8 cellular contexts compared by ENCODE assay signal in genomic region chr12:69497308-69498026, GRCh38. TPM values are rescaled to one million over a fixed set of nuclear protein-coding genes. Genes with fewer than 3 reads are reported as not detected.
A peak's percentile ranks its signal among the peaks of the same experiment; 100 is the strongest.
DNase-seq lines count a peak whose midpoint lies in the region; ATAC-seq, FAIRE-seq and TF ChIP-seq lines count a peak whose summit lies in the region.

No MANE protein-coding gene starts in this region.

- no peak overlapping the region for H3K4me3 ChIP-seq in gastrocnemius medialis

- H3K4me1 Mint-ChIP-seq in immature natural killer cell, result peaks cover 30 to 65% of the 10 kb centered on the region in 2 donors

- TF ChIP-seq POLR2A in H54 (IDR thresholded peaks at IDR 0.05; ENCODE audit: low read depth, low read length) (no peak), gastrocnemius medialis (IDR thresholded peaks at IDR 0.05) (no peak)

- peak overlapping the region; percentile 64 to 88 (median 76) for H3K27ac Mint-ChIP-seq in immature natural killer cell

- no peaks in the 10 kb centered on the region for H3K9me3 ChIP-seq in gastrocnemius medialis

- intact Hi-C loops in gastrocnemius medialis (cut with DNase I; ENCODE audit: low total_unique reads), result no loop called here

- no peak for TF ChIP-seq CTCF in gastrocnemius medialis (IDR thresholded peaks at IDR 0.05 in 4 of 5, conservative IDR thresholded peaks at IDR 0.05 in 1 of 5)

- peak overlapping the region in 4 of 5 donors; percentile 5 to 54 (median 46) for H3K4me3 Mint-ChIP-seq in immature natural killer cell

- peak; percentile 90 for ATAC-seq in GM18520 (IDR thresholded peaks at IDR 0.05; ENCODE audit: unreplicated experiment)
- ATAC-seq in gastrocnemius medialis, result no peak

- H3K27ac ChIP-seq in gastrocnemius medialis, result no peak overlapping the region

- H3K9me3 Mint-ChIP-seq in immature natural killer cell, result no peaks in the 10 kb centered on the region

- no peaks in the 10 kb centered on the region for H3K27me3 ChIP-seq in gastrocnemius medialis

- H3K27me3 Mint-ChIP-seq in immature natural killer cell (ENCODE audit: low read depth in 3 of 3), result no peaks in the 10 kb centered on the region

- peak; percentile 93 for FAIRE-seq in H54 (lab: Jason Lieb, UNC)

- no peaks in the 10 kb centered on the region for H3K36me3 ChIP-seq in gastrocnemius medialis

- H3K4me1 ChIP-seq in gastrocnemius medialis, result peaks cover 23 to 24% of the 10 kb centered on the region in 2 donors

- in situ Hi-C loops in gastrocnemius medialis (cut with MboI; ENCODE audit: low sequenced_read_pairs in 4 of 4), result no loop called here

- no peaks in the 10 kb centered on the region for H3K36me3 Mint-ChIP-seq in immature natural killer cell

- DNase-seq in H54 (ENCODE audit: insufficient read length, low spot score) (no peak), MV-4-11 (lab: John Stamatoyannopoulos, UW) (peak; percentile 51), immature natural killer cell (peak in 2 of 3 donors; percentile 14 to 20), NCI-H1417 (lab: John Stamatoyannopoulos, UW) (no peak), gastrocnemius medialis (no peak), NCI-H2029 (lab: John Stamatoyannopoulos, UW) (no peak)
- DNase-seq in stimulated activated CD4-positive, alpha-beta T cell treated with anti-CD3 and anti-CD28 coated beads, Interleukin-12 subunit alpha, Interleukin-12 subunit beta, amount 100 ng/mL, for 4 hours, result no peak

RNA-seq across cellular contexts. Expression of gene FRS2, which starts 27.3 kb away (rescaled TPM):
- polyA plus RNA-seq in immature natural killer cell, result 10 to 100 TPM in 1 of 3 donors, 1 to 10 TPM in 2; 5.6 to 11.2 (median 7.8) TPM
- total RNA-seq in gastrocnemius medialis, result 10 to 100 TPM; 21.0 to 32.1 (median 21.3) TPM

Comparison
In these comparisons a context has a peak if more than half of its experiments do, and no peak if none do; other contexts are left out.
1. DNase-seq: peak in MV-4-11 (single experiment) and immature natural killer cell (2 of 3); none in H54 (single experiment), NCI-H1417 (0 of 3), gastrocnemius medialis (0 of 2), stimulated activated CD4-positive, alpha-beta T cell treated with anti-CD3 and anti-CD28 coated beads, Interleukin-12 subunit alpha, Interleukin-12 subunit beta, amount 100 ng/mL, for 4 hours (single experiment) and NCI-H2029 (single experiment).